In the genomic region with DNA sequence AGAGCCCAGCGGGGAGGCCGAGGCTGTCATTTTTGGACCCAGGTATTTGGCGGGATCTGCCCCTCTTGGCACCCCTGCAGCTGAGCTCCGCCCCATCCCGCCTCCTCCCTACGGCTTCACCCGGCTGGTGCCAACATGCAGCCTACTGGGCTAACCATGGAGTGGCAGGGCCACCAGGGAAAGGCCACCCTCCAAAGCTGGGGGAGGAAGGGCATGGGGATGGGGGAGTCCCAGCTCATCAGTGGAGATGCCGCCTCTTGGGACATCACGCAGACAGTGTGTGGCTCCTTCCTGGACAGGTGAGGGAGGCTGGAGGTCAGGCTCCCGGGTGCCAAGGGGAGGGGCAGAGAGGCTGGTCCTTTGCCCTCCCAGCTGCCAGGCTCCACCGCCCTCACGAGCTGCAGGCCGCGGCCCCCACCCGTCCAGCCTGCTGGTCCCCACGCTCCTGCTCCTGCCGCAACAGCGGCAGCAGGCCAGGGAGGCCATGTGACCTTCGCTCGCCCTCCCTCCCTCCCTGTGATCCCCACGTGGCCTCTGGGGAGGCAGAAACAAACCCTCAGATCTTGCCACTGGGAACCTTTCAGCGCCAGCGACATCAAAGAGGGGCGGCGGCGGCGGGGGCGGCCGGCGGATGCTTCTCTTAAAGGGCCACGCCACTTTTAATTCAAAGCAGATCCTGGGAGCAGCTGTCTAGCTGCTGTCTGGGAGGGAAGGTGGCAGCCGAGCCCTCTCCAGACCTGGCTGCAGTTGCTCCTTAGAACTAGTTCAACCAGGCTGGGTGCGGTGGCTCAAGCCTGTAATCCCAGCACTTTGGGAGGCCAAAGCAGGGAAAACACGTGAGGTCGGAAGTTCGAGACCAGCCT, we compare ENCODE assay signal across 8 cellular contexts.
DNase-seq lines count a peak whose midpoint lies in the region; ATAC-seq and TF ChIP-seq lines count a peak whose summit lies in the region.

No MANE protein-coding gene starts in this region.

- peak; percentile 90 for DNase-seq in CD1c-positive myeloid dendritic cell (ENCODE audit: extremely low spot score)
- peak; percentile 83 to 86 for DNase-seq in NOMO-1 (lab: John Stamatoyannopoulos, UW; ENCODE audit: unreplicated experiment in 2 of 2)
- peak; percentile 86 for DNase-seq in activated T-cell treated with anti-CD3 and anti-CD28 coated beads, Interleukin-2, amount 50 U/mL, for 1 hour
- DNase-seq in fibroblast of gingiva (ENCODE audit: low read depth) = peak; percentile 76
- peak; percentile 86 for DNase-seq in nephron progenitor cell
- DNase-seq in stimulated activated naive CD4-positive, alpha-beta T cell (lab: John Stamatoyannopoulos, UW) = peak; percentile 84 to 89 (median 86)
- DNase-seq in NK-92 treated with Interleukin-12 subunit alpha and Interleukin-12 subunit beta, amount 100 ng/mL, for 24 hours (lab: John Stamatoyannopoulos, UW) = no peak

- peak; percentile 55 for ATAC-seq in HG02678 (IDR thresholded peaks at IDR 0.05; ENCODE audit: unreplicated experiment)

- H3K27ac Mint-ChIP-seq in nephron progenitor cell = peak overlapping the region; percentile 90

- H3K36me3 Mint-ChIP-seq in nephron progenitor cell (ENCODE audit: low read depth) = peaks cover 7% of the 10 kb centered on the region

- peaks cover 44% of the 10 kb centered on the region for H3K4me1 Mint-ChIP-seq in nephron progenitor cell

- peaks cover 25% of the 10 kb centered on the region for H3K27me3 Mint-ChIP-seq in nephron progenitor cell (ENCODE audit: low read depth, poor library complexity)

- H3K9me3 Mint-ChIP-seq in nephron progenitor cell = peaks cover 11% of the 10 kb centered on the region

- no peak for TF ChIP-seq CTCF in nephron progenitor cell (IDR thresholded peaks at IDR 0.05)

- H3K4me3 Mint-ChIP-seq in nephron progenitor cell = peak overlapping the region; percentile 8
